Comparison of ENCODE assay signal across 8 cellular contexts in the genomic region with DNA sequence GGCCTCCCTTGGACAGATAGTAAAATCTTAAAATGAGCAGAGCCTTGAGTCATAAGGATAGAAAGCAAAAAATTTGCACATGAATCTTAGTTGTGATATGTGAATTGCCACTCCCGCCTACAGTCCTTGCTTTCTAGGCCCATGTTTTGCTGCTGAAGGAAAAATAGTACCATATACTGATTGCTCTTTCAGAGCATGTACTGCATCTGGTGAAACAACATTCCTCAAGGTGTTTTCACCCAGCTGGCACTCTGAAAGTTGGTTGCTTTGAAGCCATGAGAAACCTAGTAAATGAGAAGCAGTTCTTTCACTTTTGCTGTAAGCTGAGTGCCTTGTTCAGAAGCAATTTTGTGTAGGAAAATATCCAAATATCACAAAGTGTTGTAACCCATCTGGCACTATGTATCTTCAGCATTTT. TPM values are rescaled to one million over a fixed set of nuclear protein-coding genes. Genes with fewer than 3 reads are reported as not detected.
DNase-seq lines count a peak whose midpoint lies in the region; ATAC-seq, FAIRE-seq and TF ChIP-seq lines count a peak whose summit lies in the region.

No MANE protein-coding gene starts in this region.

- peaks cover 26% of the 10 kb centered on the region for H3K36me3 Mint-ChIP-seq in activated CD8-positive, alpha-beta T cell treated with anti-CD3 and anti-CD28 coated beads for 36 hours (ENCODE audit: low read depth)
- H3K36me3 Mint-ChIP-seq in activated CD8-positive, alpha-beta T cell treated with anti-CD3 and anti-CD28 coated beads, Interleukin-2, amount 10 ng/mL, durations not matched to agents 7 days and 5 days (ENCODE audit: low read depth) = peaks cover 43% of the 10 kb centered on the region
- peaks cover 64% of the 10 kb centered on the region for H3K36me3 Mint-ChIP-seq in activated T-helper 17 cell treated with anti-CD3 and anti-CD28 coated beads, Interleukin-2, amount 50 U/mL, for 72 hours (ENCODE audit: low read depth)
- peaks cover 56% of the 10 kb centered on the region for H3K36me3 Mint-ChIP-seq in stimulated activated memory B cell treated with anti-CD40 and anti-IgM and Interleukin-4, amounts not matched to agents 10 μg/mL and 1 μg/mL and 100 μg/mL, for 72 hours

- H3K4me3 Mint-ChIP-seq in activated CD8-positive, alpha-beta T cell treated with anti-CD3 and anti-CD28 coated beads for 36 hours = no peak overlapping the region
- no peak overlapping the region for H3K4me3 Mint-ChIP-seq in activated CD8-positive, alpha-beta T cell treated with anti-CD3 and anti-CD28 coated beads, Interleukin-2, amount 10 ng/mL, durations not matched to agents 7 days and 5 days
- peak overlapping the region; percentile 50 for H3K4me3 Mint-ChIP-seq in activated T-helper 17 cell treated with anti-CD3 and anti-CD28 coated beads, Interleukin-2, amount 50 U/mL, for 72 hours
- no peak overlapping the region for H3K4me3 Mint-ChIP-seq in stimulated activated memory B cell treated with anti-CD40 and anti-IgM and Interleukin-4, amounts not matched to agents 10 μg/mL and 1 μg/mL and 100 μg/mL, for 72 hours

- intact Hi-C loops in activated CD8-positive, alpha-beta T cell treated with anti-CD3 and anti-CD28 coated beads for 36 hours (cut with micrococcal nuclease) = no loop called here

- H3K27ac Mint-ChIP-seq in activated CD8-positive, alpha-beta T cell treated with anti-CD3 and anti-CD28 coated beads for 36 hours = peak overlapping the region; percentile 70
- no peak overlapping the region for H3K27ac Mint-ChIP-seq in activated CD8-positive, alpha-beta T cell treated with anti-CD3 and anti-CD28 coated beads, Interleukin-2, amount 10 ng/mL, durations not matched to agents 7 days and 5 days
- peak overlapping the region; percentile 61 for H3K27ac Mint-ChIP-seq in activated T-helper 17 cell treated with anti-CD3 and anti-CD28 coated beads, Interleukin-2, amount 50 U/mL, for 72 hours
- peak overlapping the region; percentile 64 for H3K27ac Mint-ChIP-seq in stimulated activated memory B cell treated with anti-CD40 and anti-IgM and Interleukin-4, amounts not matched to agents 10 μg/mL and 1 μg/mL and 100 μg/mL, for 72 hours

- no peak for TF ChIP-seq CTCF in activated CD8-positive, alpha-beta T cell treated with anti-CD3 and anti-CD28 coated beads for 36 hours (IDR thresholded peaks at IDR 0.05)

- FAIRE-seq in urothelium cell line (lab: Jason Lieb, UNC) = no peak

- peak; percentile 82 for ATAC-seq in activated CD8-positive, alpha-beta T cell treated with anti-CD3 and anti-CD28 coated beads for 36 hours
- no peak for ATAC-seq in activated CD8-positive, alpha-beta T cell treated with anti-CD3 and anti-CD28 coated beads, Interleukin-2, amount 10 ng/mL, durations not matched to agents 7 days and 5 days
- peak; percentile 44 for ATAC-seq in HG02840 (IDR thresholded peaks at IDR 0.05; ENCODE audit: low FRiP score, unreplicated experiment)
- ATAC-seq in activated T-helper 17 cell treated with anti-CD3 and anti-CD28 coated beads, Interleukin-2, amount 50 U/mL, for 72 hours (replicated peaks) = peak; percentile 90
- peak; percentile 57 for ATAC-seq in stimulated activated memory B cell treated with anti-CD40 and anti-IgM and Interleukin-4, amounts not matched to agents 10 μg/mL and 1 μg/mL and 100 μg/mL, for 72 hours

- peaks cover 55% of the 10 kb centered on the region for H3K4me1 Mint-ChIP-seq in activated CD8-positive, alpha-beta T cell treated with anti-CD3 and anti-CD28 coated beads for 36 hours (ENCODE audit: low read depth)
- H3K4me1 Mint-ChIP-seq in activated CD8-positive, alpha-beta T cell treated with anti-CD3 and anti-CD28 coated beads, Interleukin-2, amount 10 ng/mL, durations not matched to agents 7 days and 5 days (ENCODE audit: low read depth) = peaks cover 5% of the 10 kb centered on the region
- peaks cover 28% of the 10 kb centered on the region for H3K4me1 Mint-ChIP-seq in activated T-helper 17 cell treated with anti-CD3 and anti-CD28 coated beads, Interleukin-2, amount 50 U/mL, for 72 hours
- H3K4me1 Mint-ChIP-seq in stimulated activated memory B cell treated with anti-CD40 and anti-IgM and Interleukin-4, amounts not matched to agents 10 μg/mL and 1 μg/mL and 100 μg/mL, for 72 hours = peaks cover 24% of the 10 kb centered on the region

- no peaks in the 10 kb centered on the region for H3K27me3 Mint-ChIP-seq in activated CD8-positive, alpha-beta T cell treated with anti-CD3 and anti-CD28 coated beads for 36 hours
- no peaks in the 10 kb centered on the region for H3K27me3 Mint-ChIP-seq in activated CD8-positive, alpha-beta T cell treated with anti-CD3 and anti-CD28 coated beads, Interleukin-2, amount 10 ng/mL, durations not matched to agents 7 days and 5 days (ENCODE audit: low read depth)
- no peaks in the 10 kb centered on the region for H3K27me3 Mint-ChIP-seq in activated T-helper 17 cell treated with anti-CD3 and anti-CD28 coated beads, Interleukin-2, amount 50 U/mL, for 72 hours
- H3K27me3 Mint-ChIP-seq in stimulated activated memory B cell treated with anti-CD40 and anti-IgM and Interleukin-4, amounts not matched to agents 10 μg/mL and 1 μg/mL and 100 μg/mL, for 72 hours = no peaks in the 10 kb centered on the region

- peak; percentile 37 for DNase-seq in activated CD8-positive, alpha-beta T cell treated with anti-CD3 and anti-CD28 coated beads for 36 hours
- DNase-seq in activated CD8-positive, alpha-beta T cell treated with anti-CD3 and anti-CD28 coated beads, Interleukin-2, amount 10 ng/mL, durations not matched to agents 7 days and 5 days = no peak
- DNase-seq in NCI-H226 (no peak), SHP77 (lab: John Stamatoyannopoulos, UW) (no peak), urothelium cell line (ENCODE audit: low spot score) (no peak)

- H3K9me3 Mint-ChIP-seq in activated CD8-positive, alpha-beta T cell treated with anti-CD3 and anti-CD28 coated beads for 36 hours = no peaks in the 10 kb centered on the region
- H3K9me3 Mint-ChIP-seq in activated CD8-positive, alpha-beta T cell treated with anti-CD3 and anti-CD28 coated beads, Interleukin-2, amount 10 ng/mL, durations not matched to agents 7 days and 5 days (ENCODE audit: insufficient read depth) = no peaks in the 10 kb centered on the region
- H3K9me3 Mint-ChIP-seq in activated T-helper 17 cell treated with anti-CD3 and anti-CD28 coated beads, Interleukin-2, amount 50 U/mL, for 72 hours = no peaks in the 10 kb centered on the region
- no peaks in the 10 kb centered on the region for H3K9me3 Mint-ChIP-seq in stimulated activated memory B cell treated with anti-CD40 and anti-IgM and Interleukin-4, amounts not matched to agents 10 μg/mL and 1 μg/mL and 100 μg/mL, for 72 hours

- POLR2A ChIA-PET in activated CD8-positive, alpha-beta T cell treated with anti-CD3 and anti-CD28 coated beads for 36 hours (lab: Charles Lee) = no interaction called here
- POLR2A ChIA-PET in activated CD8-positive, alpha-beta T cell treated with anti-CD3 and anti-CD28 coated beads, Interleukin-2, amount 10 ng/mL, durations not matched to agents 7 days and 5 days (lab: Charles Lee) = no interaction called here

- CTCF ChIA-PET in activated CD8-positive, alpha-beta T cell treated with anti-CD3 and anti-CD28 coated beads for 36 hours (lab: Charles Lee) = no interaction called here
- CTCF ChIA-PET in activated CD8-positive, alpha-beta T cell treated with anti-CD3 and anti-CD28 coated beads, Interleukin-2, amount 10 ng/mL, durations not matched to agents 7 days and 5 days (lab: Charles Lee) = no interaction called here

RNA-seq across cellular contexts. Expression of gene CDC37L1, which starts 10.3 kb away (rescaled TPM):
- total RNA-seq in activated CD8-positive, alpha-beta T cell treated with anti-CD3 and anti-CD28 coated beads for 36 hours = 10 to 100 TPM; 10.0 to 10.2 TPM
- 1 to 10 TPM; 8.0 to 8.9 TPM for total RNA-seq in activated CD8-positive, alpha-beta T cell treated with anti-CD3 and anti-CD28 coated beads, Interleukin-2, amount 10 ng/mL, durations not matched to agents 7 days and 5 days
- 10 to 100 TPM in 1 of 2 donors, 1 to 10 TPM in 1; 9.3 to 11.0 TPM for total RNA-seq in activated T-helper 17 cell treated with anti-CD3 and anti-CD28 coated beads, Interleukin-2, amount 50 U/mL, for 72 hours

RNA-seq across cellular contexts. Expression of gene SPATA6L, which starts 23.4 kb away (rescaled TPM):
- total RNA-seq in activated CD8-positive, alpha-beta T cell treated with anti-CD3 and anti-CD28 coated beads for 36 hours = under 1 TPM; 0.43 to 0.78 TPM
- under 1 TPM; 0.29 to 0.76 TPM for total RNA-seq in activated CD8-positive, alpha-beta T cell treated with anti-CD3 and anti-CD28 coated beads, Interleukin-2, amount 10 ng/mL, durations not matched to agents 7 days and 5 days
- total RNA-seq in activated T-helper 17 cell treated with anti-CD3 and anti-CD28 coated beads, Interleukin-2, amount 50 U/mL, for 72 hours = 1 to 10 TPM in 1 of 2 donors, under 1 TPM in 1; 0.84 to 1.6 TPM

RNA-seq across cellular contexts. Expression of gene PLPP6, which starts 27.6 kb away (rescaled TPM):
- total RNA-seq in activated CD8-positive, alpha-beta T cell treated with anti-CD3 and anti-CD28 coated beads for 36 hours = 1 to 10 TPM; 2.8 to 3.2 TPM
- 1 to 10 TPM; 5.2 to 6.0 TPM for total RNA-seq in activated CD8-positive, alpha-beta T cell treated with anti-CD3 and anti-CD28 coated beads, Interleukin-2, amount 10 ng/mL, durations not matched to agents 7 days and 5 days
- total RNA-seq in activated T-helper 17 cell treated with anti-CD3 and anti-CD28 coated beads, Interleukin-2, amount 50 U/mL, for 72 hours = 1 to 10 TPM; 2.8 to 3.8 TPM

RNA-seq across cellular contexts. Expression of gene AK3, which starts 51.3 kb away (rescaled TPM):
- total RNA-seq in activated CD8-positive, alpha-beta T cell treated with anti-CD3 and anti-CD28 coated beads for 36 hours = 10 to 100 TPM; 34.3 to 35.5 TPM
- 10 to 100 TPM; 34.8 to 35.4 TPM for total RNA-seq in activated CD8-positive, alpha-beta T cell treated with anti-CD3 and anti-CD28 coated beads, Interleukin-2, amount 10 ng/mL, durations not matched to agents 7 days and 5 days
- total RNA-seq in activated T-helper 17 cell treated with anti-CD3 and anti-CD28 coated beads, Interleukin-2, amount 50 U/mL, for 72 hours = 10 to 100 TPM; 28.5 to 31.2 TPM
